Comparison of ENCODE assay signal across 1 cellular context in genomic region chr17:64496786-64497564, GRCh38.
TF ChIP-seq lines count a peak whose summit lies in the region.

POLG2 (minus strand) TSS chr17:64497054; CDS start chr17:64496968, 86 bp downstream.

TF ChIP-seq in HepG2, 621 proteins besides CTCF, POLR2A, EP300 and RAD21 (continued from another document and continues in another):
- peak; percentile 84; the same call in 1 of the 2 replicates for TF ChIP-seq KIAA2018 (CRISPR knock-in tag; IDR thresholded peaks at IDR 0.05; ENCODE audit: borderline replicate concordance)
- TF ChIP-seq TAF1 (CRISPR knock-in tag; IDR thresholded peaks at IDR 0.05) = peak; percentile 91
- TF ChIP-seq, protein P1, sequence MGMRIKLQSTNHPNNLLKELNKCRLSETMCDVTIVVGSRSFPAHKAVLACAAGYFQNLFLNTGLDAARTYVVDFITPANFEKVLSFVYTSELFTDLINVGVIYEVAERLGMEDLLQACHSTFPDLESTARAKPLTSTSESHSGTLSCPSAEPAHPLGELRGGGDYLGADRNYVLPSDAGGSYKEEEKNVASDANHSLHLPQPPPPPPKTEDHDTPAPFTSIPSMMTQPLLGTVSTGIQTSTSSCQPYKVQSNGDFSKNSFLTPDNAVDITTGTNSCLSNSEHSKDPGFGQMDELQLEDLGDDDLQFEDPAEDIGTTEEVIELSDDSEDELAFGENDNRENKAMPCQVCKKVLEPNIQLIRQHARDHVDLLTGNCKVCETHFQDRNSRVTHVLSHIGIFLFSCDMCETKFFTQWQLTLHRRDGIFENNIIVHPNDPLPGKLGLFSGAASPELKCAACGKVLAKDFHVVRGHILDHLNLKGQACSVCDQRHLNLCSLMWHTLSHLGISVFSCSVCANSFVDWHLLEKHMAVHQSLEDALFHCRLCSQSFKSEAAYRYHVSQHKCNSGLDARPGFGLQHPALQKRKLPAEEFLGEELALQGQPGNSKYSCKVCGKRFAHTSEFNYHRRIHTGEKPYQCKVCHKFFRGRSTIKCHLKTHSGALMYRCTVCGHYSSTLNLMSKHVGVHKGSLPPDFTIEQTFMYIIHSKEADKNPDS (CRISPR knock-in tag; IDR thresholded peaks at IDR 0.05) = no peak
- 0 out of 2 replicates have a peak, but pooled peaks have one; percentile 63 for TF ChIP-seq FIP1L1 (IDR thresholded peaks at IDR 0.05; ENCODE audit: borderline replicate concordance, insufficient read depth, low read depth, low read length)
- TF ChIP-seq, protein P2, sequence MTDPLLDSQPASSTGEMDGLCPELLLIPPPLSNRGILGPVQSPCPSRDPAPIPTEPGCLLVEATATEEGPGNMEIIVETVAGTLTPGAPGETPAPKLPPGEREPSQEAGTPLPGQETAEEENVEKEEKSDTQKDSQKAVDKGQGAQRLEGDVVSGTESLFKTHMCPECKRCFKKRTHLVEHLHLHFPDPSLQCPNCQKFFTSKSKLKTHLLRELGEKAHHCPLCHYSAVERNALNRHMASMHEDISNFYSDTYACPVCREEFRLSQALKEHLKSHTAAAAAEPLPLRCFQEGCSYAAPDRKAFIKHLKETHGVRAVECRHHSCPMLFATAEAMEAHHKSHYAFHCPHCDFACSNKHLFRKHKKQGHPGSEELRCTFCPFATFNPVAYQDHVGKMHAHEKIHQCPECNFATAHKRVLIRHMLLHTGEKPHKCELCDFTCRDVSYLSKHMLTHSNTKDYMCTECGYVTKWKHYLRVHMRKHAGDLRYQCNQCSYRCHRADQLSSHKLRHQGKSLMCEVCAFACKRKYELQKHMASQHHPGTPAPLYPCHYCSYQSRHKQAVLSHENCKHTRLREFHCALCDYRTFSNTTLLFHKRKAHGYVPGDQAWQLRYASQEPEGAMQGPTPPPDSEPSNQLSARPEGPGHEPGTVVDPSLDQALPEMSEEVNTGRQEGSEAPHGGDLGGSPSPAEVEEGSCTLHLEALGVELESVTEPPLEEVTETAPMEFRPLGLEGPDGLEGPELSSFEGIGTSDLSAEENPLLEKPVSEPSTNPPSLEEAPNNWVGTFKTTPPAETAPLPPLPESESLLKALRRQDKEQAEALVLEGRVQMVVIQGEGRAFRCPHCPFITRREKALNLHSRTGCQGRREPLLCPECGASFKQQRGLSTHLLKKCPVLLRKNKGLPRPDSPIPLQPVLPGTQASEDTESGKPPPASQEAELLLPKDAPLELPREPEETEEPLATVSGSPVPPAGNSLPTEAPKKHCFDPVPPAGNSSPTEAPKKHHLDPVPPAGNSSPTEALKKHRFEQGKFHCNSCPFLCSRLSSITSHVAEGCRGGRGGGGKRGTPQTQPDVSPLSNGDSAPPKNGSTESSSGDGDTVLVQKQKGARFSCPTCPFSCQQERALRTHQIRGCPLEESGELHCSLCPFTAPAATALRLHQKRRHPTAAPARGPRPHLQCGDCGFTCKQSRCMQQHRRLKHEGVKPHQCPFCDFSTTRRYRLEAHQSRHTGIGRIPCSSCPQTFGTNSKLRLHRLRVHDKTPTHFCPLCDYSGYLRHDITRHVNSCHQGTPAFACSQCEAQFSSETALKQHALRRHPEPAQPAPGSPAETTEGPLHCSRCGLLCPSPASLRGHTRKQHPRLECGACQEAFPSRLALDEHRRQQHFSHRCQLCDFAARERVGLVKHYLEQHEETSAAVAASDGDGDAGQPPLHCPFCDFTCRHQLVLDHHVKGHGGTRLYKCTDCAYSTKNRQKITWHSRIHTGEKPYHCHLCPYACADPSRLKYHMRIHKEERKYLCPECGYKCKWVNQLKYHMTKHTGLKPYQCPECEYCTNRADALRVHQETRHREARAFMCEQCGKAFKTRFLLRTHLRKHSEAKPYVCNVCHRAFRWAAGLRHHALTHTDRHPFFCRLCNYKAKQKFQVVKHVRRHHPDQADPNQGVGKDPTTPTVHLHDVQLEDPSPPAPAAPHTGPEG (CRISPR knock-in tag; IDR thresholded peaks at IDR 0.05) = no peak; the same call in 1 of the 2 replicates
- peak; percentile 91 for TF ChIP-seq ZNF883 (CRISPR knock-in tag; IDR thresholded peaks at IDR 0.05; ENCODE audit: not compliant biosample characterization)
- no peak for TF ChIP-seq ZNF234 (CRISPR knock-in tag; conservative IDR thresholded peaks at IDR 0.05)
- TF ChIP-seq, protein P3, sequence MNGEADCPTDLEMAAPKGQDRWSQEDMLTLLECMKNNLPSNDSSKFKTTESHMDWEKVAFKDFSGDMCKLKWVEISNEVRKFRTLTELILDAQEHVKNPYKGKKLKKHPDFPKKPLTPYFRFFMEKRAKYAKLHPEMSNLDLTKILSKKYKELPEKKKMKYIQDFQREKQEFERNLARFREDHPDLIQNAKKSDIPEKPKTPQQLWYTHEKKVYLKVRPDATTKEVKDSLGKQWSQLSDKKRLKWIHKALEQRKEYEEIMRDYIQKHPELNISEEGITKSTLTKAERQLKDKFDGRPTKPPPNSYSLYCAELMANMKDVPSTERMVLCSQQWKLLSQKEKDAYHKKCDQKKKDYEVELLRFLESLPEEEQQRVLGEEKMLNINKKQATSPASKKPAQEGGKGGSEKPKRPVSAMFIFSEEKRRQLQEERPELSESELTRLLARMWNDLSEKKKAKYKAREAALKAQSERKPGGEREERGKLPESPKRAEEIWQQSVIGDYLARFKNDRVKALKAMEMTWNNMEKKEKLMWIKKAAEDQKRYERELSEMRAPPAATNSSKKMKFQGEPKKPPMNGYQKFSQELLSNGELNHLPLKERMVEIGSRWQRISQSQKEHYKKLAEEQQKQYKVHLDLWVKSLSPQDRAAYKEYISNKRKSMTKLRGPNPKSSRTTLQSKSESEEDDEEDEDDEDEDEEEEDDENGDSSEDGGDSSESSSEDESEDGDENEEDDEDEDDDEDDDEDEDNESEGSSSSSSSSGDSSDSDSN (CRISPR knock-in tag; IDR thresholded peaks at IDR 0.05) = peak; percentile 90
- TF ChIP-seq ZNF496 (CRISPR knock-in tag; IDR thresholded peaks at IDR 0.05; ENCODE audit: insufficient replicate concordance) = no peak
- TF ChIP-seq NKX3-1 (CRISPR knock-in tag; IDR thresholded peaks at IDR 0.05) = peak; percentile 77
- no peak for TF ChIP-seq NFYC (CRISPR knock-in tag; IDR thresholded peaks at IDR 0.05)
- peak; percentile 100 for TF ChIP-seq ZNF687 (CRISPR knock-in tag; IDR thresholded peaks at IDR 0.05)
- TF ChIP-seq ZNF615 (CRISPR knock-in tag; IDR thresholded peaks at IDR 0.05; ENCODE audit: borderline replicate concordance) = peak; percentile 8; the same call in 1 of the 2 replicates
- no peak for TF ChIP-seq IRF9 (CRISPR knock-in tag; IDR thresholded peaks at IDR 0.05; ENCODE audit: borderline replicate concordance)
- TF ChIP-seq TRIM22 (IDR thresholded peaks at IDR 0.05) = no peak
- TF ChIP-seq ZNF607 (CRISPR knock-in tag; IDR thresholded peaks at IDR 0.05; ENCODE audit: borderline replicate concordance) = peak; percentile 84
- TF ChIP-seq FOXP4 (CRISPR knock-in tag; IDR thresholded peaks at IDR 0.05) = no peak
- TF ChIP-seq CREB1 (IDR thresholded peaks at IDR 0.05) = 0 out of 2 replicates have a peak, but pooled peaks have one; percentile 2
- peak; percentile 71; the same call in 1 of the 2 replicates for TF ChIP-seq CREB1 (CRISPR knock-in tag; IDR thresholded peaks at IDR 0.05)
- no peak for TF ChIP-seq SMARCE1 (IDR thresholded peaks at IDR 0.05; ENCODE audit: borderline replicate concordance)
- TF ChIP-seq ZNF354B (CRISPR knock-in tag; IDR thresholded peaks at IDR 0.05) = peak; percentile 75; the same call in 1 of the 2 replicates
